1 cellular context compared by ENCODE assay signal in genomic region chr16:56833243-56833970, GRCh38.
TF ChIP-seq lines count a peak whose summit lies in the region.

No MANE protein-coding gene starts in this region.

TF ChIP-seq in WTC11, 78 proteins besides CTCF, POLR2A, EP300 and RAD21:
- TF ChIP-seq ZNF232 (CRISPR knock-in tag; IDR thresholded peaks at IDR 0.05) (no peak), ZNF263 (CRISPR knock-in tag; IDR thresholded peaks at IDR 0.05; ENCODE audit: low read depth) (no peak), E2F5 (CRISPR knock-in tag; IDR thresholded peaks at IDR 0.05) (no peak), IRF1 (CRISPR knock-in tag; IDR thresholded peaks at IDR 0.05) (no peak), FOXP4 (CRISPR knock-in tag; IDR thresholded peaks at IDR 0.05) (no peak), HMGA2 (CRISPR knock-in tag; IDR thresholded peaks at IDR 0.05) (no peak), CREM (CRISPR knock-in tag; IDR thresholded peaks at IDR 0.05) (no peak), ZNF281 (CRISPR knock-in tag; IDR thresholded peaks at IDR 0.05) (no peak), ZNF425 (CRISPR knock-in tag; conservative IDR thresholded peaks at IDR 0.05) (no peak), ZNF396 (CRISPR knock-in tag; IDR thresholded peaks at IDR 0.05; ENCODE audit: borderline replicate concordance) (no peak), TP53 (CRISPR knock-in tag; IDR thresholded peaks at IDR 0.05) (no peak), EMX1 (CRISPR knock-in tag; IDR thresholded peaks at IDR 0.05) (no peak), ARID4B (CRISPR knock-in tag; IDR thresholded peaks at IDR 0.05; ENCODE audit: borderline replicate concordance) (no peak), CREB1 (CRISPR knock-in tag; IDR thresholded peaks at IDR 0.05) (no peak), ZSCAN18 (CRISPR knock-in tag; IDR thresholded peaks at IDR 0.05) (no peak)
